In genomic region chr18:29436459-29436858, GRCh38 we compare ENCODE assay signal across 31 cellular contexts.
DNase-seq lines count a peak whose midpoint lies in the region; ATAC-seq and TF ChIP-seq lines count a peak whose summit lies in the region.
"Had no signal": no experiment of that assay in that cellular context is flagged by ENCODE, and none has a peak within 500 bp of the region (broad histone marks: within the 10 kb centered on the region; RNA-seq: fewer than 3 reads in every experiment).

No MANE protein-coding gene starts in this region.

- H3T11ph ChIP-seq in H9 (ENCODE audit: low read length), result no peak overlapping the region

- ATAC-seq in upper lobe of left lung (ENCODE audit: low FRiP score in 2 of 2), result no peak
- ATAC-seq: heart left ventricle; Right ventricle myocardium inferior; SK-N-SH treated with all-trans-retinoic acid at 6 μM for 48 hours; stimulated activated effector memory CD8-positive, alpha-beta T cell treated with anti-CD3 and anti-CD28 coated beads, Interleukin-12 subunit alpha, Interleukin-12 subunit beta, amount 100 ng/mL, for 72 hours had no signal

- H2BK12ac ChIP-seq in H9 (ENCODE audit: insufficient read length, low read depth, low read length), result no peak overlapping the region

- H2BK20ac ChIP-seq in H9 (ENCODE audit: low read depth, low read length, poor library complexity, severe bottlenecking), result no peak overlapping the region

- no peak overlapping the region for H2AK5ac ChIP-seq in H9 (ENCODE audit: insufficient read length, low read length)

- H3K9ac ChIP-seq in H9 (ENCODE audit: extremely low read depth, insufficient read length, low read length), result no peak overlapping the region
- H3K9ac ChIP-seq: GM23248 had no signal

- H2BK5ac ChIP-seq in H9 (ENCODE audit: insufficient read length, low read length), result no peak overlapping the region

- no peaks in the 10 kb centered on the region for H3K27me3 ChIP-seq in H9 (ENCODE audit: insufficient read depth, low read length)
- no peaks in the 10 kb centered on the region for H3K27me3 ChIP-seq in upper lobe of left lung
- H3K27me3 ChIP-seq: ascending aorta, dorsolateral prefrontal cortex, heart left ventricle, neutrophil, sigmoid colon had no signal

- H3K79me1 ChIP-seq in H9 (ENCODE audit: insufficient read depth, low read depth, low read length, poor library complexity, severe bottlenecking), result no peaks in the 10 kb centered on the region

- no CpG with 5 or more reads among the region's 2 CpGs for WGBS in H9 (ENCODE audit: extremely low coverage, insufficient read length, low lambda C conversion rate)
- WGBS in upper lobe of left lung, 2 donors, result 43 to 51% methylated on average over 2 of the region's 2 CpGs

- no peaks in the 10 kb centered on the region for H4K20me1 ChIP-seq in H9 (ENCODE audit: control insufficient read depth, insufficient read depth, insufficient read length)

- H3K56ac ChIP-seq in H9 (ENCODE audit: insufficient read length, low read depth, low read length), result no peak overlapping the region

- H3K36me3 Mint-ChIP-seq in H9 (ENCODE audit: insufficient read depth in 1 of 3, low read depth in 3 of 3) (peaks cover 0 to 8% (median 4%) of the 10 kb centered on the region in 3 experiments; a peak in 4 of 7 replicates), nephron progenitor cell (ENCODE audit: low read depth) (no peaks in the 10 kb centered on the region)
- H3K36me3 Mint-ChIP-seq: activated naive CD8-positive, alpha-beta T cell treated with anti-CD3 and anti-CD28 coated beads, Interleukin-2, amount 10 ng/mL, durations not matched to agents 7 days and 5 days; stimulated activated effector memory CD8-positive, alpha-beta T cell treated with anti-CD3 and anti-CD28 coated beads, Interleukin-12 subunit alpha, Interleukin-12 subunit beta, amount 100 ng/mL, for 72 hours had no signal

- H3K36me3 ChIP-seq in upper lobe of left lung, result no peaks in the 10 kb centered on the region
- H3K36me3 ChIP-seq: ascending aorta, heart left ventricle, neutrophil, prostate gland, sigmoid colon had no signal

- TF ChIP-seq POLR2A in upper lobe of left lung (IDR thresholded peaks at IDR 0.05), result no peak

- H3K14ac ChIP-seq in H9 (ENCODE audit: insufficient read depth, low read length), result no peak overlapping the region

- TF ChIP-seq EP300 in upper lobe of left lung (IDR thresholded peaks at IDR 0.05), result no peak

- H3K18ac ChIP-seq in H9 (ENCODE audit: insufficient read length, low read depth, low read length), result no peak overlapping the region

- H2BK15ac ChIP-seq in H9 (ENCODE audit: low read depth, low read length), result no peak overlapping the region

- peaks cover 0 to 3% of the 10 kb centered on the region in 2 experiments; a peak in 1 of 4 replicates for H3K4me1 Mint-ChIP-seq in H9
- no peaks in the 10 kb centered on the region for H3K4me1 Mint-ChIP-seq in nephron progenitor cell
- H3K4me1 Mint-ChIP-seq: activated naive CD8-positive, alpha-beta T cell treated with anti-CD3 and anti-CD28 coated beads, Interleukin-2, amount 10 ng/mL, durations not matched to agents 7 days and 5 days; central memory CD8-positive, alpha-beta T cell; stimulated activated effector memory CD8-positive, alpha-beta T cell treated with anti-CD3 and anti-CD28 coated beads, Interleukin-12 subunit alpha, Interleukin-12 subunit beta, amount 100 ng/mL, for 72 hours had no signal

- H3K9me3 ChIP-seq in H9 (ENCODE audit: control insufficient read depth, low read depth, low read length) (no peaks in the 10 kb centered on the region), upper lobe of left lung (no peaks in the 10 kb centered on the region)
- H3K9me3 ChIP-seq: ascending aorta, neutrophil, prostate gland, sigmoid colon had no signal

- peaks cover 7 to 11% of the 10 kb centered on the region in 2 experiments; a peak in 3 of 5 replicates for H3K9me3 Mint-ChIP-seq in H9
- H3K9me3 Mint-ChIP-seq in nephron progenitor cell, result peaks cover 10% of the 10 kb centered on the region

- no peak overlapping the region for H3K4me3 ChIP-seq in choroid plexus epithelial cell (ENCODE audit: low read depth, low read length)
- H3K4me3 ChIP-seq in upper lobe of left lung, result no peak overlapping the region
- H3K4me3 ChIP-seq: ascending aorta, dorsolateral prefrontal cortex, GM23248, heart left ventricle, PC-9, prostate gland, sigmoid colon had no signal

- H3K4me3 Mint-ChIP-seq in H9, result no peak overlapping the region
- no peak overlapping the region for H3K4me3 Mint-ChIP-seq in nephron progenitor cell
- H3K4me3 Mint-ChIP-seq: activated naive CD8-positive, alpha-beta T cell treated with anti-CD3 and anti-CD28 coated beads, Interleukin-2, amount 10 ng/mL, durations not matched to agents 7 days and 5 days; CD4-positive, alpha-beta T cell; central memory CD8-positive, alpha-beta T cell; stimulated activated effector memory CD8-positive, alpha-beta T cell treated with anti-CD3 and anti-CD28 coated beads, Interleukin-12 subunit alpha, Interleukin-12 subunit beta, amount 100 ng/mL, for 72 hours had no signal

- H4K5ac ChIP-seq in H9 (ENCODE audit: insufficient read length, low read depth, low read length), result no peak overlapping the region

- H3K27ac Mint-ChIP-seq in H9, result no peak overlapping the region
- no peak overlapping the region for H3K27ac Mint-ChIP-seq in nephron progenitor cell
- H3K27ac Mint-ChIP-seq: activated naive CD8-positive, alpha-beta T cell treated with anti-CD3 and anti-CD28 coated beads, Interleukin-2, amount 10 ng/mL, durations not matched to agents 7 days and 5 days; CD4-positive, alpha-beta T cell; stimulated activated effector memory CD8-positive, alpha-beta T cell treated with anti-CD3 and anti-CD28 coated beads, Interleukin-12 subunit alpha, Interleukin-12 subunit beta, amount 100 ng/mL, for 72 hours had no signal

- no peak overlapping the region for H3K4ac ChIP-seq in H9 (ENCODE audit: low read depth, low read length)

- DNase-seq in H9 (no peak), NAMALWA (ENCODE audit: low spot score) (peak; percentile 7), choroid plexus epithelial cell (ENCODE audit: low read depth) (no peak), nephron progenitor cell (no peak), upper lobe of left lung (no peak), GM03348 (ENCODE audit: low spot score) (no peak), COLO829 (ENCODE audit: low spot score) (no peak)
- DNase-seq: activated effector memory CD4-positive, alpha-beta T cell treated with Interleukin-2 at 50 U/mL for 16 hours; activated naive CD8-positive, alpha-beta T cell treated with anti-CD3 and anti-CD28 coated beads, Interleukin-2, amount 10 ng/mL, durations not matched to agents 7 days and 5 days; activated T-cell treated with anti-CD3 and anti-CD28 coated beads for 4 hours; CD4-positive, alpha-beta T cell; dorsolateral prefrontal cortex; GM23248; heart left ventricle; Karpas-422; NCI-H1092; NCI-H187 treated with DMSO at 0.1 percent for 48 hours; NCI-H2227 treated with DMSO at 0.1 percent for 48 hours; NCI-H748 treated with DMSO at 0.1 percent for 48 hours; PC-9; sigmoid colon; stimulated activated CD4-positive, alpha-beta T cell treated with anti-CD3 and anti-CD28 coated beads, Interleukin-4, amount 100 ng/mL, for 24 hours; T-helper 2 cell had no signal

- no peak overlapping the region for H3K4me2 ChIP-seq in H9 (ENCODE audit: insufficient read depth, insufficient read length, low read length)
- H3K4me2 ChIP-seq: PC-9 had no signal

- no peaks in the 10 kb centered on the region for H3K79me2 ChIP-seq in H9 (ENCODE audit: insufficient read depth, low read length)

- no peaks in the 10 kb centered on the region for H3K23me2 ChIP-seq in H9 (ENCODE audit: insufficient read length, low read depth, low read length, poor library complexity, severe bottlenecking)

- H4K8ac ChIP-seq in H9 (replicated peaks; ENCODE audit: insufficient read length, low read depth, low read length), result no peak overlapping the region

- TF ChIP-seq CTCF in H9 (conservative IDR thresholded peaks at IDR 0.05), result peak; percentile 52
- peak; percentile 6 for TF ChIP-seq CTCF in choroid plexus epithelial cell (conservative IDR thresholded peaks at IDR 0.05; ENCODE audit: low read depth, low read length)
- peak; percentile 11 for TF ChIP-seq CTCF in nephron progenitor cell (IDR thresholded peaks at IDR 0.05)
- no peak for TF ChIP-seq CTCF in upper lobe of left lung (IDR thresholded peaks at IDR 0.05)

- no peak overlapping the region for H4K91ac ChIP-seq in H9 (ENCODE audit: insufficient read length, low read depth, low read length)

- no peaks in the 10 kb centered on the region for H3K27me3 Mint-ChIP-seq in H9 (ENCODE audit: low read depth)
- H3K27me3 Mint-ChIP-seq in nephron progenitor cell (ENCODE audit: low read depth, poor library complexity), result no peaks in the 10 kb centered on the region
- H3K27me3 Mint-ChIP-seq: activated naive CD8-positive, alpha-beta T cell treated with anti-CD3 and anti-CD28 coated beads, Interleukin-2, amount 10 ng/mL, durations not matched to agents 7 days and 5 days; CD4-positive, alpha-beta T cell; central memory CD8-positive, alpha-beta T cell had no signal

- no peak overlapping the region for H2AFZ ChIP-seq in H9 (ENCODE audit: low read length)
- H2AFZ ChIP-seq: GM23248, PC-9 had no signal

- no peak overlapping the region for H3K23ac ChIP-seq in H9 (ENCODE audit: insufficient read length, low read depth, low read length)

- no peak overlapping the region for H3K27ac ChIP-seq in H9 (ENCODE audit: insufficient read length, low read depth, low read length)
- no peak overlapping the region for H3K27ac ChIP-seq in upper lobe of left lung
- H3K27ac ChIP-seq: ascending aorta, dorsolateral prefrontal cortex, GM23248, heart left ventricle, HL-60, neutrophil, PC-9, prostate gland, sigmoid colon had no signal

- no peaks in the 10 kb centered on the region for H3K4me1 ChIP-seq in H9 (ENCODE audit: insufficient read depth, low read length)
- H3K4me1 ChIP-seq in upper lobe of left lung, result no peaks in the 10 kb centered on the region
- H3K4me1 ChIP-seq: ascending aorta, heart left ventricle, prostate gland, sigmoid colon had no signal

- H2BK120ac ChIP-seq in H9 (ENCODE audit: low read depth, low read length, poor library complexity, severe bottlenecking), result no peak overlapping the region

Comparison
In these comparisons a context has a peak if more than half of its experiments do, and no peak if none do; other contexts are left out.
1. CTCF ChIP-seq: peak in H9 (single experiment), choroid plexus epithelial cell (single experiment) and nephron progenitor cell (single experiment); none in upper lobe of left lung (0 of 6).